Comparison of ENCODE assay signal across 11 cellular contexts in the genomic region with DNA sequence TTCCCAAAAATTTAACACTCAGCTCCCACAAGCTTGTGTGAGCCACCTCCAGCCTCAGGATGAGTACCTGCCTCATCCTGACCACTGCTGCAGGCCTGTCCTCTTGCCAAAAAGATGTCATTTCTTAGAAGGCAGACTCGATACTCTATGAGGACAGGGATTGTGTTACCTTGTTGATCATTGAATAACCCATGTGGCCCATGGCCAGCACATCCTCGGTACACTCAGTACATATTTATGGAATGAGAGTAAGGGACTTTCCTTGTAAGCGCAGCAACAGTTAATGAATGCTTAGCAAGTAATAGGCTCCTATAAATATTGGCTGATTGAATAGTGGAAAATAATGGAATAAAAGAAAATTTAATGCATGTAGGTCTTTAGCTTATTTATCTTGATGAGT.
"Had no signal": no experiment of that assay in that cellular context is flagged by ENCODE, and none has a peak within 500 bp of the region (broad histone marks: within the 10 kb centered on the region; RNA-seq: fewer than 3 reads in every experiment).

No MANE protein-coding gene starts in this region.

- H3K27ac Mint-ChIP-seq: activated naive CD8-positive, alpha-beta T cell had no signal

- H3K36me3 Mint-ChIP-seq: activated naive CD8-positive, alpha-beta T cell had no signal

- FAIRE-seq: kidney had no signal

- H3K4me3 Mint-ChIP-seq: activated naive CD8-positive, alpha-beta T cell had no signal

- H3K4me1 ChIP-seq: tibial artery had no signal

- H3K27me3 ChIP-seq: esophagus muscularis mucosa, heart right ventricle, tibial artery had no signal

- H3K27me3 Mint-ChIP-seq: activated naive CD8-positive, alpha-beta T cell had no signal

- H3K36me3 ChIP-seq: esophagus muscularis mucosa, heart right ventricle, tibial artery had no signal

- H3K9me3 ChIP-seq: esophagus muscularis mucosa, heart right ventricle, tibial artery had no signal

- H3K27ac ChIP-seq: heart right ventricle, tibial artery had no signal

- H3K4me3 ChIP-seq: esophagus muscularis mucosa, heart right ventricle, smooth muscle cell, tibial artery had no signal

- H3K4me2 ChIP-seq: smooth muscle cell had no signal

- DNase-seq: activated CD4-positive, alpha-beta T cell treated with anti-CD3 and anti-CD28 coated beads, Interleukin-2, amount 50 U/mL, for 1 hour; activated effector memory CD4-positive, alpha-beta T cell treated with anti-CD3 and anti-CD28 coated beads, Interleukin-2, amount 50 U/mL, for 16 hours; amygdala; foreskin melanocyte; heart right ventricle; kidney; right cardiac atrium; tibial artery had no signal

- ATAC-seq: heart right ventricle, right cardiac atrium had no signal
